Comparison of ENCODE assay signal across 21 cellular contexts in genomic region chr1:119103764-119104163, GRCh38. TPM values are rescaled to one million over a fixed set of nuclear protein-coding genes. Genes with fewer than 3 reads are reported as not detected.
DNase-seq lines count a peak whose midpoint lies in the region; ATAC-seq, FAIRE-seq and TF ChIP-seq lines count a peak whose summit lies in the region.
"Had no signal": no experiment of that assay in that cellular context is flagged by ENCODE, and none has a peak within 500 bp of the region (broad histone marks: within the 10 kb centered on the region; RNA-seq: fewer than 3 reads in every experiment).

No MANE protein-coding gene starts in this region.

- WGBS in pancreas, 2 donors = 94 to 100% methylated on average over 1 of the region's 1 CpG

- H3K9me3 ChIP-seq in breast epithelium (no peaks in the 10 kb centered on the region), pancreas (no peaks in the 10 kb centered on the region)
- H3K9me3 ChIP-seq: BLaER1 treated with 17β-estradiol and CSF1 and Interleukin-3, amounts not matched to agents 10 nM and 100 nM had no signal

- peaks cover 49% of the 10 kb centered on the region for H3K4me1 Mint-ChIP-seq in MCF 10A (ENCODE audit: insufficient read depth, unreplicated experiment)
- H3K4me1 Mint-ChIP-seq: CD8-positive, alpha-beta memory T cell had no signal

- H3K4me3 ChIP-seq in breast epithelium = no peak overlapping the region
- no peak overlapping the region for H3K4me3 ChIP-seq in pancreas
- H3K4me3 ChIP-seq: BLaER1 treated with 17β-estradiol and CSF1 and Interleukin-3, amounts not matched to agents 10 nM and 100 nM had no signal

- POLR2A ChIA-PET in MCF 10A (lab: Yijun Ruan, JAX) = interaction anchor here (0.9 to 1.4 kb wide), 4 partner anchors 22 to 37 kb away, joined by 3 read pairs; no protein-coding TSS in a partner anchor

- H3K36me3 Mint-ChIP-seq in MCF 10A (ENCODE audit: insufficient read depth, unreplicated experiment) = peaks cover 18% of the 10 kb centered on the region

- TF ChIP-seq POLR2A in breast epithelium (IDR thresholded peaks at IDR 0.05) = no peak

- H3K27me3 Mint-ChIP-seq in MCF 10A (ENCODE audit: insufficient read depth, unreplicated experiment) = no peaks in the 10 kb centered on the region
- H3K27me3 Mint-ChIP-seq: B cell; CD8-positive, alpha-beta memory T cell had no signal

- CTCF ChIA-PET in MCF 10A (lab: Yijun Ruan, JAX) = interaction anchor here (0.6 to 1.9 kb wide), 3 partner anchors 14 to 33 kb away, joined by 3 to 5 read pairs (median 3); no protein-coding TSS in a partner anchor

- no peak for TF ChIP-seq CTCF in MCF 10A (IDR thresholded peaks at IDR 0.05; ENCODE audit: unreplicated experiment)
- no peak for TF ChIP-seq CTCF in breast epithelium (IDR thresholded peaks at IDR 0.05)
- TF ChIP-seq CTCF in pancreas (IDR thresholded peaks at IDR 0.05) = no peak

- no peak overlapping the region for H3K4me3 Mint-ChIP-seq in MCF 10A (ENCODE audit: unreplicated experiment)
- H3K4me3 Mint-ChIP-seq: B cell; CD8-positive, alpha-beta memory T cell; H9 had no signal

- ATAC-seq in pancreas (no peak), HG03460 (IDR thresholded peaks at IDR 0.05; ENCODE audit: unreplicated experiment) (no peak), HG03135 (IDR thresholded peaks at IDR 0.05; ENCODE audit: unreplicated experiment) (no peak)

- intact Hi-C loops in MCF 10A (cut with micrococcal nuclease) = no loop called here
- intact Hi-C loops in breast epithelium (cut with DNase I; ENCODE audit: low total_unique reads) = no loop called here
- intact Hi-C loops in pancreas (cut with DNase I) = no loop called here

- H3K27ac Mint-ChIP-seq in MCF 10A (ENCODE audit: low read depth, unreplicated experiment) = peak overlapping the region; percentile 76
- H3K27ac Mint-ChIP-seq: B cell; CD8-positive, alpha-beta memory T cell; H9 had no signal

- DNase-seq in MCF 10A (ENCODE audit: unreplicated experiment) (no peak), breast epithelium (ENCODE audit: low spot score in 2 of 2) (no peak), pancreas (no peak), UCSD-AML1 (lab: John Stamatoyannopoulos, UW; ENCODE audit: unreplicated experiment) (no peak)
- DNase-seq: CD8-positive, alpha-beta memory T cell; COR-L47; DMS 273 treated with DMSO at 0.1 percent for 48 hours; DMS53; DND-41; EL; H9 had no signal

- H3K4me1 ChIP-seq in breast epithelium (no peaks in the 10 kb centered on the region), pancreas (no peaks in the 10 kb centered on the region)
- H3K4me1 ChIP-seq: BLaER1 treated with 17β-estradiol and CSF1 and Interleukin-3, amounts not matched to agents 10 nM and 100 nM had no signal

- no TSS peak for BruUV-seq in MCF 10A (replicated peaks; lab: Mats Ljungman, UMichigan)

- FAIRE-seq in endometrium (lab: Jason Lieb, UNC) = peak; percentile 92
- FAIRE-seq in pancreas (lab: Jason Lieb, UNC) = peak; percentile 85
- FAIRE-seq: GM12891, GM19239, H1 had no signal

- H3K36me3 ChIP-seq in breast epithelium (no peaks in the 10 kb centered on the region), pancreas (no peaks in the 10 kb centered on the region)
- H3K36me3 ChIP-seq: BLaER1 treated with 17β-estradiol and CSF1 and Interleukin-3, amounts not matched to agents 10 nM and 100 nM had no signal

- H3K27me3 ChIP-seq in breast epithelium (no peaks in the 10 kb centered on the region), pancreas (no peaks in the 10 kb centered on the region)
- H3K27me3 ChIP-seq: BLaER1 treated with 17β-estradiol and CSF1 and Interleukin-3, amounts not matched to agents 10 nM and 100 nM had no signal

- H3K27ac ChIP-seq in breast epithelium = no peak overlapping the region
- no peak overlapping the region for H3K27ac ChIP-seq in pancreas
- H3K27ac ChIP-seq: 22Rv1; BLaER1 treated with 17β-estradiol and CSF1 and Interleukin-3, amounts not matched to agents 10 nM and 100 nM; HL-60 had no signal

- H3K9me3 Mint-ChIP-seq in MCF 10A (ENCODE audit: unreplicated experiment) = no peaks in the 10 kb centered on the region
- H3K9me3 Mint-ChIP-seq: H9 had no signal

RNA-seq across cellular contexts. Expression of gene WARS2, which starts 36.7 kb away (rescaled TPM):
- total RNA-seq in MCF 10A (2022) (17.4 and 27.7 TPM in 2 replicates), breast epithelium (10 to 100 TPM; 21.1 to 26.2 (median 23.3) TPM), pancreas (10 to 100 TPM in 3 of 6 donors, 1 to 10 TPM in 3; 8.0 to 14.0 (median 11.4) TPM)
- polyA plus RNA-seq in pancreas = 1 to 10 TPM; 3.4 to 3.6 TPM
